In the genomic region with DNA sequence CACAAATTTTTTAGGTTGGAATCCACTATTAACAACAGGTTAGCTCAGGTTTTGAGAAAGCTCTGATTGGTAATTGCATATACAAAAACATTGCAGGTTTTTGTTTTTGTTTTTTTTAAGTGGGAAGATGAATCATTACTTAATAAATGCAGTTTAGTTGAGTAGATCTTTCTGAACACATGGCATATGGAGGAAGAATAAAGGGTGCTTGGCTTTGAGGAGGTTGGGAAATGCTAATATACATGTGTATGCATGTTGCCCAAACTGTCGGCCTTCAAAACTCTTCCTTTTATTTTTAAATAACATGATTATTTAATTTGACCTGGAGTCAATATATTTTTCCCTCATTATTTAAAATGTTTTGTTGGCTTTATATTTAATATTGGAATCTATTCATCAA, we compare ENCODE assay signal across 9 cellular contexts. TPM values are rescaled to one million over a fixed set of nuclear protein-coding genes. Genes with fewer than 3 reads are reported as not detected.
DNase-seq lines count a peak whose midpoint lies in the region; ATAC-seq and TF ChIP-seq lines count a peak whose summit lies in the region.
"Had no signal": no experiment of that assay in that cellular context is flagged by ENCODE, and none has a peak within 500 bp of the region (broad histone marks: within the 10 kb centered on the region; RNA-seq: fewer than 3 reads in every experiment).

No MANE protein-coding gene starts in this region.

- peaks cover 0 to 8% of the 10 kb centered on the region in 2 donors for H3K9me3 Mint-ChIP-seq in activated T-cell treated with anti-CD3 and anti-CD28 coated beads, Interleukin-2, amount 50 U/mL, for 72 hours
- H3K9me3 Mint-ChIP-seq in memory B cell = peaks cover 2% of the 10 kb centered on the region

- no peak for TF ChIP-seq POLR2A in thyroid gland (IDR thresholded peaks at IDR 0.05)

- intact Hi-C loops in thyroid gland (cut with DNase I) = no loop called here

- DNase-seq in activated T-cell treated with anti-CD3 and anti-CD28 coated beads, Interleukin-2, amount 50 U/mL, for 72 hours = no peak
- no peak for DNase-seq in activated T-cell treated with anti-CD3 and anti-CD28 coated beads for 4 hours
- DNase-seq in adipocyte (ENCODE audit: low read depth) = peak; percentile 20
- DNase-seq in memory B cell (ENCODE audit: low spot score in 2 of 2) = no peak
- DNase-seq in thyroid gland = no peak
- DNase-seq in GM19238 (ENCODE audit: insufficient read length, low spot score) = no peak
- no peak for DNase-seq in D341Med (ENCODE audit: low spot score)

- 93 to 97% methylated on average over 1 of the region's 1 CpG for WGBS in thyroid gland, 2 donors

- peaks cover 9% of the 10 kb centered on the region for H3K9me3 ChIP-seq in adipocyte (ENCODE audit: control insufficient read depth, low read length)
- no peaks in the 10 kb centered on the region for H3K9me3 ChIP-seq in thyroid gland

- H3K4me3 Mint-ChIP-seq in activated T-cell treated with anti-CD3 and anti-CD28 coated beads, Interleukin-2, amount 50 U/mL, for 72 hours = peak overlapping the region; percentile 56 to 66
- peak overlapping the region; percentile 11 for H3K4me3 Mint-ChIP-seq in memory B cell

- H3K4me3 ChIP-seq in adipocyte (ENCODE audit: low read length) = no peak overlapping the region
- no peak overlapping the region for H3K4me3 ChIP-seq in thyroid gland (replicated peaks in 1 of 3)
- H3K4me3 ChIP-seq: K562 had no signal

- H3K4me1 ChIP-seq in adipocyte (ENCODE audit: control insufficient read depth, insufficient read depth, low read length) = peaks cover 51% of the 10 kb centered on the region
- peaks cover 36 to 40% of the 10 kb centered on the region in 2 donors for H3K4me1 ChIP-seq in thyroid gland

- no peaks in the 10 kb centered on the region for H3K27me3 Mint-ChIP-seq in activated T-cell treated with anti-CD3 and anti-CD28 coated beads, Interleukin-2, amount 50 U/mL, for 72 hours (ENCODE audit: low read depth)
- no peaks in the 10 kb centered on the region for H3K27me3 Mint-ChIP-seq in memory B cell

- no peak for TF ChIP-seq CTCF in thyroid gland (IDR thresholded peaks at IDR 0.05)

- peaks cover 20 to 24% of the 10 kb centered on the region in 2 donors for H3K36me3 Mint-ChIP-seq in activated T-cell treated with anti-CD3 and anti-CD28 coated beads, Interleukin-2, amount 50 U/mL, for 72 hours (ENCODE audit: insufficient read depth in 2 of 2)
- H3K36me3 Mint-ChIP-seq in memory B cell = peaks cover 28% of the 10 kb centered on the region

- peaks cover 39% of the 10 kb centered on the region for H3K4me1 Mint-ChIP-seq in activated T-cell treated with anti-CD3 and anti-CD28 coated beads, Interleukin-2, amount 50 U/mL, for 72 hours (ENCODE audit: low read depth)
- peaks cover 30% of the 10 kb centered on the region for H3K4me1 Mint-ChIP-seq in memory B cell

- H3K27ac Mint-ChIP-seq in activated T-cell treated with anti-CD3 and anti-CD28 coated beads, Interleukin-2, amount 50 U/mL, for 72 hours = peak overlapping the region; percentile 82
- H3K27ac Mint-ChIP-seq in memory B cell = peak overlapping the region; percentile 87

- H3K9ac ChIP-seq in adipocyte (ENCODE audit: low read length) = peak overlapping the region; percentile 93

- H3K27me3 ChIP-seq in adipocyte (replicated peaks; ENCODE audit: control insufficient read depth, insufficient read depth, low read length) (no peaks in the 10 kb centered on the region), thyroid gland (no peaks in the 10 kb centered on the region)

- H3K36me3 ChIP-seq in adipocyte (ENCODE audit: control insufficient read depth, insufficient read depth, low read length, severe bottlenecking) = peaks cover 39% of the 10 kb centered on the region
- peaks cover 11 to 13% of the 10 kb centered on the region in 2 donors for H3K36me3 ChIP-seq in thyroid gland

- H3K27ac ChIP-seq in thyroid gland = peak overlapping the region; percentile 98 to 99 (median 99)

- ATAC-seq in activated T-cell treated with anti-CD3 and anti-CD28 coated beads, Interleukin-2, amount 50 U/mL, for 72 hours (replicated peaks in 1 of 2) = no peak
- ATAC-seq in memory B cell (ENCODE audit: low read depth) = no peak
- ATAC-seq in HG02973 (IDR thresholded peaks at IDR 0.05; ENCODE audit: unreplicated experiment) = no peak
- ATAC-seq: K562 had no signal

RNA-seq across cellular contexts. Expression of a gene that starts 32.8 kb away (rescaled TPM):
- 10 to 100 TPM; 50.7 to 82.9 TPM for total RNA-seq in activated T-cell treated with anti-CD3 and anti-CD28 coated beads, Interleukin-2, amount 50 U/mL, for 72 hours
- 100 to 1,000 TPM; 143 to 185 (median 165) TPM for total RNA-seq in thyroid gland
